8 cellular contexts compared by ENCODE assay signal in the genomic region with DNA sequence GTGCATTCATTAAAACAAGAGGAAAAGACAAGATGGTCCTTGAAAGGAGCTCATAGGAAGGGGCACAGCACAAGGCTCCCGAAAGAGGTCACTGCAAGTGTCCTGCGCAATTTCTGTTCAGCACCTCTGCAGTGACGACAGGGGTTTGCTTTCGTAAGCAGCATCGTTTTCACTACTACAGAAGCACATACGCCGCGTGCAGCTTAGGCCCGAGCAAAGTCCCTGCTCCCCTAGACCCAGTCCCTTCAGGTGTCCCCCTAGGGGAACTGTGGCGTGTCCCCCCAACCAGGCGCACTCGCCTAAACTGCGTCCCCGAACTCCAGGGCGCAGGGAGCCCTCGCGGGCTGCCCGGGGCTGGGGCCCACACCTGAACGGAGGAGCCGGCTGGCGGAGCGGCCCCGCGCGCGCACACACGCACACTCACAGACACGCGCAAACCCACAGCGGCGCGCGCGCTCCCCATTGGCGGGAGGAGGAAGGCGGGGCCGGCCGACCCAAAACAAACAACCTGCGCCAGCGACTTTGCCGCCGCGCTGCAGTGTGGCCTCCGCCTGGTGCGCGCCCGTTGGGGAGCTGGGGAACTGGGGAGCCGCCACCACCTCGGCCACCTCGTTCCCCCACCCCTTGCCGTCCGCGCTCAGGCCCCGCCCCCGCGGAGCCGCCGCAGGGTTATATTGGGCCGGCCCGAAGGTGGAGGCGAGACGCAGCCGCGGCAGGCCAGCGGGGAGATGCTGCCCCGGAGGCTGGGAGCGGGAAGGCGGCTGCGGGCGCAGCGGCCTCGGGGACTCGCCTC. TPM values are rescaled to one million over a fixed set of nuclear protein-coding genes. Genes with fewer than 3 reads are reported as not detected.
A peak's percentile ranks its signal among the peaks of the same experiment; 100 is the strongest.
DNase-seq lines count a peak whose midpoint lies in the region; ATAC-seq, FAIRE-seq and TF ChIP-seq lines count a peak whose summit lies in the region.

Gene FOXQ1 (plus strand): TSS at position 699 of the 793 bp plus-strand sequence. CDS start 607 bp downstream, outside the sequence.

- no peak for TF ChIP-seq CTCF in AG10803 (conservative IDR thresholded peaks at IDR 0.05; ENCODE audit: low read length)
- TF ChIP-seq CTCF in astrocyte (IDR thresholded peaks at IDR 0.05; ENCODE audit: insufficient read depth, low read depth, low read length), result no peak

- no peaks in the 10 kb centered on the region for H3K79me2 ChIP-seq in astrocyte (ENCODE audit: insufficient read depth, low read length)

- peak within 1 kb of the TSS; percentile 82 for H3K4me2 ChIP-seq in astrocyte (ENCODE audit: low read length)

- H3K4me1 Mint-ChIP-seq in astrocyte (ENCODE audit: low read depth, unreplicated experiment), result peaks cover 5% of the 10 kb centered on the region

- no peak within 1 kb of the TSS for H3K27ac ChIP-seq in astrocyte (ENCODE audit: low read depth, low read length)
- H3K27ac ChIP-seq in iPS DF 6.9 (ENCODE audit: low read length), result no peak within 1 kb of the TSS
- H3K27ac ChIP-seq in skeletal muscle tissue (ENCODE audit: low read depth, low read length), result no peak within 1 kb of the TSS

- peaks cover 5% of the 10 kb centered on the region for H3K9me3 Mint-ChIP-seq in astrocyte (ENCODE audit: unreplicated experiment)

- peak within 1 kb of the TSS; percentile 54 for H3K4me3 ChIP-seq in AG10803 (ENCODE audit: low read length)
- H3K4me3 ChIP-seq in astrocyte (ENCODE audit: insufficient read depth, low read depth, low read length), result peak within 1 kb of the TSS; percentile 46
- H3K4me3 ChIP-seq in iPS DF 6.9 (ENCODE audit: low read length), result peak within 1 kb of the TSS; percentile 25
- peak within 1 kb of the TSS; percentile 67 to 69 (median 67) for H3K4me3 ChIP-seq in skeletal muscle tissue (ENCODE audit: low read length in 3 of 3)

- H3K27me3 Mint-ChIP-seq in astrocyte (ENCODE audit: low read depth, unreplicated experiment), result peaks cover 74% of the 10 kb centered on the region

- WGBS in iPS DF 6.9 (ENCODE audit: insufficient coverage, insufficient read length), result no CpG with 5 or more reads among the region's 73 CpGs

- H3K9ac ChIP-seq in astrocyte (ENCODE audit: low read length) (no peak within 1 kb of the TSS), skeletal muscle tissue (ENCODE audit: low read depth in 1 of 3, low read length in 3 of 3) (peak within 1 kb of the TSS in 1 of 3 donors; percentile 40)

- H3K27me3 ChIP-seq in astrocyte (ENCODE audit: insufficient read depth, low read length), result peaks cover 68% of the 10 kb centered on the region
- peaks cover 64% of the 10 kb centered on the region for H3K27me3 ChIP-seq in iPS DF 6.9 (ENCODE audit: control insufficient read depth, insufficient read depth, low read length)
- H3K27me3 ChIP-seq in skeletal muscle tissue (ENCODE audit: control insufficient read depth in 3 of 3, insufficient read depth in 3 of 3, low read length in 3 of 3), result peaks cover 60 to 76% (median 67%) of the 10 kb centered on the region in 3 donors

- no peaks in the 10 kb centered on the region for H3K36me3 Mint-ChIP-seq in astrocyte (ENCODE audit: low read depth, unreplicated experiment)

- H3K36me3 ChIP-seq in astrocyte (ENCODE audit: insufficient read depth, low read length), result no peaks in the 10 kb centered on the region
- no peaks in the 10 kb centered on the region for H3K36me3 ChIP-seq in iPS DF 6.9 (ENCODE audit: control insufficient read depth, insufficient read depth, low read length)
- H3K36me3 ChIP-seq in skeletal muscle tissue (ENCODE audit: control insufficient read depth in 3 of 3, insufficient read depth in 3 of 3, low read length in 3 of 3), result no peaks in the 10 kb centered on the region

- DNase-seq in AG10803 (ENCODE audit: low read depth), result no peak
- DNase-seq in HPDE6-E6E7 (ENCODE audit: extremely low spot score), result peak; percentile 66
- DNase-seq in astrocyte (ENCODE audit: low read depth), result no peak
- DNase-seq in iPS DF 6.9 (ENCODE audit: low read depth, low spot score), result no peak
- no peak for DNase-seq in amniotic stem cell (lab: John Stamatoyannopoulos, UW)

- H3K4me3 Mint-ChIP-seq in astrocyte (ENCODE audit: unreplicated experiment), result peak within 1 kb of the TSS; percentile 84

- peaks cover 17% of the 10 kb centered on the region for H3K4me1 ChIP-seq in astrocyte (ENCODE audit: insufficient read depth, low read length)
- peaks cover 4% of the 10 kb centered on the region for H3K4me1 ChIP-seq in iPS DF 6.9 (ENCODE audit: control insufficient read depth, insufficient read depth, low read length)
- peaks cover 17 to 27% (median 24%) of the 10 kb centered on the region in 3 donors for H3K4me1 ChIP-seq in skeletal muscle tissue (ENCODE audit: control insufficient read depth in 3 of 3, insufficient read depth in 3 of 3, low read length in 3 of 3)

- no peaks in the 10 kb centered on the region for H4K20me1 ChIP-seq in astrocyte (ENCODE audit: insufficient read depth, low read length)

- H3K9me3 ChIP-seq in astrocyte (ENCODE audit: insufficient read depth, low read depth, low read length) (no peaks in the 10 kb centered on the region), iPS DF 6.9 (ENCODE audit: control insufficient read depth, insufficient read depth, low read length) (no peaks in the 10 kb centered on the region), skeletal muscle tissue (ENCODE audit: control insufficient read depth in 3 of 3, low read length in 3 of 3) (no peaks in the 10 kb centered on the region)

- FAIRE-seq in astrocyte (lab: Jason Lieb, UNC), result no peak

- ATAC-seq in GM21381 (IDR thresholded peaks at IDR 0.05; ENCODE audit: unreplicated experiment), result no peak
- no peak for ATAC-seq in GM18858 (IDR thresholded peaks at IDR 0.05; ENCODE audit: unreplicated experiment)

- H3K27ac Mint-ChIP-seq in astrocyte (ENCODE audit: unreplicated experiment), result peak within 1 kb of the TSS; percentile 81

- peak within 1 kb of the TSS; percentile 52 for H2AFZ ChIP-seq in astrocyte (ENCODE audit: low read depth, low read length)

RNA-seq across cellular contexts. Expression of gene FOXQ1, which starts in this region (rescaled TPM):
- total RNA-seq in astrocyte, result 0.24 and 0.39 TPM in 2 replicates
- not detected for total RNA-seq in skeletal muscle tissue
